ENCODE assay signal across 8 cellular contexts in genomic region chr22:29306175-29306829, GRCh38. TPM values are rescaled to one million over a fixed set of nuclear protein-coding genes. Genes with fewer than 3 reads are reported as not detected.
A peak's percentile ranks its signal among the peaks of the same experiment; 100 is the strongest.
DNase-seq lines count a peak whose midpoint lies in the region; ATAC-seq, FAIRE-seq and TF ChIP-seq lines count a peak whose summit lies in the region.

TSS of gene GAS2L1 (plus strand) at chr22:29306650. CDS start at chr22:29308106, 1,456 bp downstream.

- H2AFZ ChIP-seq in Karpas-422 (ENCODE audit: low read length): no peak within 1 kb of the TSS

- no peaks in the 10 kb centered on the region for H3K9me3 ChIP-seq in Karpas-422 (ENCODE audit: low read length)
- H3K9me3 ChIP-seq in iPS-20b (ENCODE audit: insufficient read depth, low read depth, low read length): no peaks in the 10 kb centered on the region
- H3K9me3 ChIP-seq in sigmoid colon: no peaks in the 10 kb centered on the region

- DNase-seq in ELR (ENCODE audit: low read depth) (peak; percentile 85), Karpas-422 (peak; percentile 65), SW 1271 (lab: John Stamatoyannopoulos, UW) (peak; percentile 41 to 74), bronchial epithelial cell (ENCODE audit: low read depth) (peak; percentile 58), sigmoid colon (peak; percentile 94)
- no peak for DNase-seq in effector CD8-positive, alpha-beta T cell (lab: John Stamatoyannopoulos, UW)

- H3K9ac ChIP-seq in Karpas-422 (ENCODE audit: low read length): no peak within 1 kb of the TSS
- H3K9ac ChIP-seq in iPS-20b (ENCODE audit: low read depth, low read length): peak within 1 kb of the TSS; percentile 65

- no peaks in the 10 kb centered on the region for H3K27me3 ChIP-seq in Karpas-422 (ENCODE audit: low read length)
- H3K27me3 ChIP-seq in bronchial epithelial cell (ENCODE audit: control insufficient read depth, insufficient read depth, low read length): no peaks in the 10 kb centered on the region
- H3K27me3 ChIP-seq in iPS-20b (ENCODE audit: insufficient read depth, low read length): peaks cover 8% of the 10 kb centered on the region; the same call in 1 of the 2 replicates
- no peaks in the 10 kb centered on the region for H3K27me3 ChIP-seq in sigmoid colon

- no peaks in the 10 kb centered on the region for H3K79me2 ChIP-seq in Karpas-422 (ENCODE audit: low read length)

- H3K4me3 ChIP-seq in Karpas-422 (ENCODE audit: low read length): no peak within 1 kb of the TSS
- H3K4me3 ChIP-seq in bronchial epithelial cell (ENCODE audit: low read depth, low read length): peak within 1 kb of the TSS; percentile 68
- H3K4me3 ChIP-seq in iPS-20b (ENCODE audit: low read length): peak within 1 kb of the TSS; percentile 73
- peak within 1 kb of the TSS; percentile 65 to 94 (median 87) for H3K4me3 ChIP-seq in sigmoid colon

- no peak for ATAC-seq in HG03432 (IDR thresholded peaks at IDR 0.05; ENCODE audit: unreplicated experiment)

- H3K9me2 ChIP-seq in Karpas-422 (replicated peaks; ENCODE audit: insufficient read depth, low read length): no peaks in the 10 kb centered on the region

- H3K4me2 ChIP-seq in Karpas-422 (ENCODE audit: low read depth, low read length, poor library complexity, severe bottlenecking): no peak within 1 kb of the TSS

- intact Hi-C loops in sigmoid colon (cut with DNase I): loop anchor here (1.0 to 2.0 kb wide), 2 partner anchors 38 to 53 kb away; partner anchors contain the start of gene EWSR1

- H3K4me1 ChIP-seq in Karpas-422 (ENCODE audit: low read length): peaks cover 6% of the 10 kb centered on the region; the same call in 1 of the 2 replicates
- H3K4me1 ChIP-seq in iPS-20b (ENCODE audit: insufficient read depth, low read length): no peaks in the 10 kb centered on the region; the same call in 1 of the 2 replicates
- peaks cover 0 to 65% (median 47%) of the 10 kb centered on the region in 4 donors for H3K4me1 ChIP-seq in sigmoid colon

- no peaks in the 10 kb centered on the region for H3K36me3 ChIP-seq in Karpas-422 (ENCODE audit: insufficient read depth, low read length)
- no peaks in the 10 kb centered on the region for H3K36me3 ChIP-seq in bronchial epithelial cell (ENCODE audit: control insufficient read depth, insufficient read depth, low read length)
- no peaks in the 10 kb centered on the region for H3K36me3 ChIP-seq in iPS-20b (ENCODE audit: insufficient read depth, low read depth, low read length)
- peaks cover 0 to 6% (median 0%) of the 10 kb centered on the region in 4 donors for H3K36me3 ChIP-seq in sigmoid colon

- H3K27ac ChIP-seq in Karpas-422 (ENCODE audit: low read length) (no peak within 1 kb of the TSS), iPS-20b (ENCODE audit: low read length) (no peak within 1 kb of the TSS), sigmoid colon (peak within 1 kb of the TSS; percentile 86 to 94 (median 88))

- FAIRE-seq in bronchial epithelial cell (lab: Jason Lieb, UNC): no peak

- TF ChIP-seq CTCF in bronchial epithelial cell (IDR thresholded peaks at IDR 0.05; ENCODE audit: insufficient read depth, low read length, severe bottlenecking) (peak; percentile 65), sigmoid colon (IDR thresholded peaks at IDR 0.05) (peak; percentile 57 to 81 (median 77))

- WGBS in sigmoid colon, 2 donors: 0 to 1% methylated on average over 40 of the region's 40 CpGs

- TF ChIP-seq POLR2A in sigmoid colon (IDR thresholded peaks at IDR 0.05): no peak

- no peak for TF ChIP-seq EP300 in sigmoid colon (IDR thresholded peaks at IDR 0.05)

- no peaks in the 10 kb centered on the region for H4K20me1 ChIP-seq in Karpas-422 (ENCODE audit: insufficient read depth, low read depth, low read length)

RNA-seq across cellular contexts. Expression of gene GAS2L1, which starts in this region (rescaled TPM):
- total RNA-seq in Karpas-422 (2014; rRNA removed; shearing (Covaris generic); ENCODE audit: low replicate concordance): not detected in 2 replicates
- 4.1 and 5.3 TPM in 2 replicates for total RNA-seq in bronchial epithelial cell
- total RNA-seq in sigmoid colon: 10 to 100 TPM; 14.0 to 25.2 (median 19.3) TPM
- polyA plus RNA-seq in sigmoid colon: 10 to 100 TPM; 12.0 to 27.5 (median 23.8) TPM

Comparison
In these comparisons a context has a peak if more than half of its experiments do, and no peak if none do; other contexts are left out.
1. Peak in DNase-seq in Karpas-422; RNA of the gene not detected or under 1 TPM.
2. H3K27ac ChIP-seq: peak in sigmoid colon (4 of 4); none in Karpas-422 (single experiment) and iPS-20b (single experiment).